In genomic region chr2:176001281-176001902, GRCh38 we compare ENCODE assay signal across 1 cellular context.
TF ChIP-seq lines count a peak whose summit lies in the region.

No MANE protein-coding gene starts in this region.

TF ChIP-seq in K562, 482 proteins besides CTCF, POLR2A, EP300 and RAD21 (continued from another document and continues in another):
- peak; percentile 51; the same call in 1 of the 2 replicates for TF ChIP-seq ARID4B (CRISPR knock-in tag; IDR thresholded peaks at IDR 0.05)
- no peak for TF ChIP-seq GTF3C2 (IDR thresholded peaks at IDR 0.05; ENCODE audit: borderline replicate concordance, extremely low read depth, insufficient read length)
- TF ChIP-seq FOXP4 (CRISPR knock-in tag; IDR thresholded peaks at IDR 0.05; ENCODE audit: borderline replicate concordance), result 0 out of 2 replicates have a peak, but pooled peaks have one; percentile 25
- TF ChIP-seq RBM14 (IDR thresholded peaks at IDR 0.05; ENCODE audit: borderline replicate concordance, insufficient read depth, low read depth, low read length), result no peak
- TF ChIP-seq ILF3 (IDR thresholded peaks at IDR 0.05; ENCODE audit: borderline replicate concordance), result no peak
- no peak for TF ChIP-seq ZNF347 (CRISPR knock-in tag; IDR thresholded peaks at IDR 0.05; ENCODE audit: low read depth)
- no peak for TF ChIP-seq E2F1 (CRISPR knock-in tag; IDR thresholded peaks at IDR 0.05)
- no peak for TF ChIP-seq AFF4 (CRISPR knock-in tag; IDR thresholded peaks at IDR 0.05)
- TF ChIP-seq RFX1 (IDR thresholded peaks at IDR 0.05), result no peak
- TF ChIP-seq CHD1 (IDR thresholded peaks at IDR 0.05; ENCODE audit: low read length), result no peak
- TF ChIP-seq ATF4 (CRISPR knock-in tag; IDR thresholded peaks at IDR 0.05), result no peak
- 0 out of 2 replicates have a peak, but pooled peaks have one; percentile 29 for TF ChIP-seq DPF2 (IDR thresholded peaks at IDR 0.05)
- no peak for TF ChIP-seq SIN3B (IDR thresholded peaks at IDR 0.05; ENCODE audit: low read depth)
- TF ChIP-seq DEAF1 (CRISPR knock-in tag; IDR thresholded peaks at IDR 0.05), result no peak
- no peak for TF ChIP-seq TAF9B (IDR thresholded peaks at IDR 0.05; ENCODE audit: partially characterized antibody)
- no peak for TF ChIP-seq GTF2F1 (IDR thresholded peaks at IDR 0.05; ENCODE audit: low read depth, low read length)
- TF ChIP-seq BRCA1 (IDR thresholded peaks at IDR 0.05), result no peak
- TF ChIP-seq BRCA1 (CRISPR knock-in tag; IDR thresholded peaks at IDR 0.05), result no peak
- no peak for TF ChIP-seq HDAC2 (IDR thresholded peaks at IDR 0.05)
- TF ChIP-seq MAX (CRISPR knock-in tag; IDR thresholded peaks at IDR 0.05), result peak; percentile 26; the same call in 1 of the 2 replicates
- no peak; the same call in 1 of the 2 replicates for TF ChIP-seq PKNOX1 (IDR thresholded peaks at IDR 0.05)
- no peak for TF ChIP-seq ZNF263 (CRISPR knock-in tag; IDR thresholded peaks at IDR 0.05; ENCODE audit: borderline replicate concordance)
- TF ChIP-seq HDAC1 (IDR thresholded peaks at IDR 0.05), result peak in 1 of 2 experiments; percentile 77; a peak in 2 of 4 replicates
- no peak for TF ChIP-seq L3MBTL2 (IDR thresholded peaks at IDR 0.05)
- no peak for TF ChIP-seq THRB (CRISPR knock-in tag; conservative IDR thresholded peaks at IDR 0.05)
- no peak for TF ChIP-seq ZBTB1 (CRISPR knock-in tag; IDR thresholded peaks at IDR 0.05; ENCODE audit: borderline replicate concordance, low read depth)
- TF ChIP-seq DLX4 (CRISPR knock-in tag; IDR thresholded peaks at IDR 0.05), result no peak
- TF ChIP-seq GTF2E2 (tag; IDR thresholded peaks at IDR 0.05), result no peak; the same call in 1 of the 2 replicates
- no peak for TF ChIP-seq CC2D1A (IDR thresholded peaks at IDR 0.05)
- no peak for TF ChIP-seq CEBPZ (IDR thresholded peaks at IDR 0.05; ENCODE audit: borderline replicate concordance, low read depth, low read length)
